Comparison of ENCODE assay signal across 8 cellular contexts in genomic region chr15:40323239-40323952, GRCh38. TPM values are rescaled to one million over a fixed set of nuclear protein-coding genes. Genes with fewer than 3 reads are reported as not detected.
DNase-seq lines count a peak whose midpoint lies in the region; ATAC-seq and TF ChIP-seq lines count a peak whose summit lies in the region.

INAFM2 (plus strand) TSS chr15:40323692; CDS start chr15:40324056, 364 bp downstream.

- no peaks in the 10 kb centered on the region for H3K27me3 ChIP-seq in kidney epithelial cell (ENCODE audit: control insufficient read depth, insufficient read depth, low read length)

- TF ChIP-seq CTCF in kidney epithelial cell (IDR thresholded peaks at IDR 0.05; ENCODE audit: insufficient read depth, low read length, poor library complexity, severe bottlenecking), result peak; percentile 63

- DNase-seq in AML-193 (lab: John Stamatoyannopoulos, UW) (peak; percentile 90 to 93), NCI-H460 (ENCODE audit: extremely low read depth, low read depth) (peak; percentile 61), cerebellar cortex (ENCODE audit: low spot score) (peak; percentile 93), kidney epithelial cell (ENCODE audit: low read depth) (peak; percentile 77)
- peak; percentile 78 for DNase-seq in activated CD4-positive, CD25-positive, alpha-beta regulatory T cell treated with anti-CD3 and anti-CD28 coated beads, Interleukin-2, amount 50 U/mL, for 72 hours
- peak; percentile 78 to 80 for DNase-seq in stimulated activated CD4-positive, alpha-beta T cell treated with anti-CD3 and anti-CD28 coated beads, Interleukin-15, amount 100 ng/mL, for 48 hours (ENCODE audit: low read depth in 2 of 2)

- no peaks in the 10 kb centered on the region for H3K36me3 ChIP-seq in kidney epithelial cell (ENCODE audit: control insufficient read depth, insufficient read depth, low read length)

- ATAC-seq in GM19035 (IDR thresholded peaks at IDR 0.05; ENCODE audit: unreplicated experiment) (peak; percentile 82), HG03354 (IDR thresholded peaks at IDR 0.05; ENCODE audit: poor library complexity, severe bottlenecking, unreplicated experiment) (peak; percentile 88)

- H3K4me3 ChIP-seq in kidney epithelial cell (ENCODE audit: low read depth, low read length), result peak within 1 kb of the TSS; percentile 67

RNA-seq across cellular contexts. Expression of gene INAFM2, which starts in this region (rescaled TPM):
- 15.9 and 16.6 TPM in 2 replicates for total RNA-seq in NCI-H460 (2014; rRNA removed; shearing (Covaris generic))
- 12.2 and 12.8 TPM in 2 replicates for polyA plus RNA-seq in NCI-H460 (2014; cell fraction: nucleus; rRNA removed)
- 14.9 and 16.8 TPM in 2 replicates for total RNA-seq in kidney epithelial cell

Comparison
In these comparisons a context has a peak if more than half of its experiments do, and no peak if none do; other contexts are left out.
1. Peak in every context shown above with its lines: DNase-seq, ATAC-seq and H3K4me3 ChIP-seq.